Comparison of ENCODE assay signal across 16 cellular contexts in the genomic region with DNA sequence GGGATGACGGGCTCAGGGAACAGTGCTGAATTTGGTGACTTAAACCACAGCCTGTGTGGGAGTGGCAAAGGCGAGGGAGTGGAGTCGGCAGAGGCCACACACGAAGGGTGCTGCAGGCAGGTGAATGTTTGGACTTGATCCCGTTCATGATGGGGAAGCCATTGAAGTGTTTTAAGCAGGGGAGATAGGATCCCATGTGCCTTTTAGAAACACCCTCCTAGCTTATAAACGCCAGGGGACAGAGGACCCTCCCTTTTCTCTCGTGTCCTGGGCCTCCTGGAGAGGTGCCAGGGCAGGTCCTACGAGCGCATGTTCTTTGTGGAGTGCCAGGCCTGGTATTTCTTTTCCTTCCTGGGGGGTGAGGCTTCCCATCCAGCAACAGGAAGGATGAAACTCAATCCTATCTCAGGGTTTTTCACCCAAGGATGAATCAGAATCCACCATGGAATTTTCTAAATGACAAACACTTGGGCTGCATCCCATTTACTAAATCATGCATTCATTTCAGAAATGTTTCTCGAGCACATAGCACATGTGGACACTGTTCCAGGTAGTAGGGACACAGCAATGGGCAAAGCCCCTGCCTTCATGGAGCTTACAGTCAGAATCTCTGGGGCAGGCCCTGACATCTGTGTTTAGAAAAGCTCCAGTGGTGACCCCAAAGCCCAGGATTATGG. TPM values are rescaled to one million over a fixed set of nuclear protein-coding genes. Genes with fewer than 3 reads are reported as not detected.
DNase-seq lines count a peak whose midpoint lies in the region; ATAC-seq and TF ChIP-seq lines count a peak whose summit lies in the region.
"Had no signal": no experiment of that assay in that cellular context is flagged by ENCODE, and none has a peak within 500 bp of the region (broad histone marks: within the 10 kb centered on the region; RNA-seq: fewer than 3 reads in every experiment).

No MANE protein-coding gene starts in this region.

- peak; percentile 67 for DNase-seq in Daoy (ENCODE audit: low read depth)
- DNase-seq in MG63: peak; percentile 37
- DNase-seq in epithelial cell of esophagus (ENCODE audit: low read depth): peak; percentile 27
- DNase-seq in sigmoid colon: no peak
- DNase-seq in NK-92 treated with Interleukin-12 subunit alpha and Interleukin-12 subunit beta, amount 100 ng/mL, for 24 hours (lab: John Stamatoyannopoulos, UW): no peak
- DNase-seq: activated CD4-positive, alpha-beta T cell treated with anti-CD3 and anti-CD28 coated beads for 1 hour; activated T-cell treated with anti-CD3 and anti-CD28 coated beads, Interleukin-2, amount 50 U/mL, for 72 hours; GF-D8; Karpas-422; stimulated activated CD4-positive, alpha-beta T cell treated with anti-CD3 and anti-CD28 coated beads, Interleukin-2, amount 100 ng/mL, for 24 hours; T-cell had no signal

- WGBS in sigmoid colon, 2 donors: 86 to 91% methylated on average over 10 of the region's 10 CpGs

- peak overlapping the region in 3 of 4 donors; percentile 80 to 91 (median 87) for H3K27ac ChIP-seq in sigmoid colon

- peaks cover 3% of the 10 kb centered on the region; the same call in 1 of the 2 replicates for H3K9me3 ChIP-seq in MG63
- H3K9me3 ChIP-seq in sigmoid colon: no peaks in the 10 kb centered on the region
- H3K9me3 ChIP-seq: ascending aorta had no signal

- TF ChIP-seq CTCF in epithelial cell of esophagus (IDR thresholded peaks at IDR 0.05; ENCODE audit: insufficient read depth, low read depth, low read length, missing control alignments) (no peak), sigmoid colon (IDR thresholded peaks at IDR 0.05) (no peak)

- H3K36me3 ChIP-seq in MG63 (no peaks in the 10 kb centered on the region; the same call in 1 of the 2 replicates), sigmoid colon (no peaks in the 10 kb centered on the region)
- H3K36me3 ChIP-seq: ascending aorta had no signal

- ATAC-seq in GM19452 (IDR thresholded peaks at IDR 0.05; ENCODE audit: unreplicated experiment): no peak
- no peak for ATAC-seq in GM21447 (IDR thresholded peaks at IDR 0.05; ENCODE audit: unreplicated experiment)
- no peak for ATAC-seq in GM18517 (IDR thresholded peaks at IDR 0.05; ENCODE audit: unreplicated experiment)
- ATAC-seq: activated T-cell treated with anti-CD3 and anti-CD28 coated beads, Interleukin-2, amount 50 U/mL, for 72 hours; T-cell had no signal

- TF ChIP-seq EP300 in sigmoid colon (IDR thresholded peaks at IDR 0.05): no peak

- H3K4me3 ChIP-seq in MG63 (no peak overlapping the region), epithelial cell of esophagus (ENCODE audit: low read length) (no peak overlapping the region), sigmoid colon (no peak overlapping the region)
- H3K4me3 ChIP-seq: ascending aorta had no signal

- TF ChIP-seq POLR2A in sigmoid colon (IDR thresholded peaks at IDR 0.05): no peak

- no peaks in the 10 kb centered on the region for H3K27me3 ChIP-seq in MG63
- H3K27me3 ChIP-seq in sigmoid colon: no peaks in the 10 kb centered on the region
- H3K27me3 ChIP-seq: ascending aorta had no signal

- H3K4me1 ChIP-seq in sigmoid colon: peaks cover 3 to 28% (median 23%) of the 10 kb centered on the region in 4 donors

- intact Hi-C loops in sigmoid colon (cut with DNase I): no loop called here

RNA-seq across cellular contexts. Expression of gene CHRDL2, which starts 59.6 kb away (rescaled TPM):
- not detected in 2 replicates for total RNA-seq in Daoy (2014; rRNA removed; shearing (Covaris generic))
- total RNA-seq in MG63 (2014; rRNA removed; shearing (Covaris generic); ENCODE audit: low replicate concordance): not detected in 2 replicates
- total RNA-seq in sigmoid colon: 10 to 100 TPM in 2 of 4 donors, 1 to 10 TPM in 2; 6.1 to 45.1 (median 14.4) TPM
- polyA plus RNA-seq in sigmoid colon: 10 to 100 TPM in 1 of 3 donors, 1 to 10 TPM in 1, not detected in 1; 9.6 to 43.9 TPM
- total RNA-seq: activated T-cell treated with anti-CD3 and anti-CD28 coated beads, Interleukin-2, amount 50 U/mL, for 72 hours; ascending aorta had no signal
- polyA plus RNA-seq: CD14-positive monocyte had no signal

Comparison
In these comparisons a context has a peak if more than half of its experiments do, and no peak if none do; other contexts are left out.
1. DNase-seq: peak in Daoy (single experiment), MG63 (single experiment) and epithelial cell of esophagus (single experiment); none in sigmoid colon (single experiment) and NK-92 treated with Interleukin-12 subunit alpha and Interleukin-12 subunit beta, amount 100 ng/mL, for 24 hours (single experiment).